Comparison of ENCODE assay signal across 18 cellular contexts in genomic region chr4:92189146-92189545, GRCh38.
A peak's percentile ranks its signal among the peaks of the same experiment; 100 is the strongest.
DNase-seq lines count a peak whose midpoint lies in the region; TF ChIP-seq lines count a peak whose summit lies in the region.
"Had no signal": no experiment of that assay in that cellular context is flagged by ENCODE, and none has a peak within 500 bp of the region (broad histone marks: within the 10 kb centered on the region; RNA-seq: fewer than 3 reads in every experiment).

No MANE protein-coding gene starts in this region.

- H3K27me3 ChIP-seq in H7 (ENCODE audit: control insufficient read depth, insufficient read depth, low read length) = no peaks in the 10 kb centered on the region; the same call in 1 of the 2 replicates
- H3K27me3 ChIP-seq: BLaER1 had no signal

- H3K27ac ChIP-seq in RWPE1 = no peak overlapping the region
- H3K27ac ChIP-seq: 22Rv1, BLaER1, C4-2B, GM23248 had no signal

- peak; percentile 17 for DNase-seq in NCI-H2171 treated with DMSO at 0.1 percent for 48 hours (lab: John Stamatoyannopoulos, UW)
- DNase-seq in NCI-H2171 (lab: John Stamatoyannopoulos, UW) = no peak
- peak; percentile 16 for DNase-seq in dedifferentiated amniotic fluid mesenchymal stem cell (ENCODE audit: extremely low spot score)
- DNase-seq in fibroblast of peridontal ligament (ENCODE audit: extremely low read depth) = peak; percentile 77
- DNase-seq in NCI-H524 (lab: John Stamatoyannopoulos, UW) = no peak
- DNase-seq in RWPE1 (ENCODE audit: low spot score) = no peak
- DNase-seq in H7 = no peak
- DNase-seq in ureter (ENCODE audit: low spot score) = no peak
- DNase-seq: Caco-2; CD4-positive, CD25-positive, alpha-beta regulatory T cell; CD8-positive, alpha-beta T cell; DMS153; DND-41; GM23248; H9 had no signal

- no peaks in the 10 kb centered on the region for H3K36me3 ChIP-seq in H7 (replicated peaks; ENCODE audit: control insufficient read depth, insufficient read depth, low read length)
- H3K36me3 ChIP-seq: BLaER1 had no signal

- TF ChIP-seq CTCF in RWPE1 (conservative IDR thresholded peaks at IDR 0.05; ENCODE audit: low read depth) = no peak

- H3K4me3 ChIP-seq in H7 (ENCODE audit: insufficient read depth, low read depth, low read length) = no peak overlapping the region
- H3K4me3 ChIP-seq: BLaER1, GM23248 had no signal

- CTCF ChIA-PET in RWPE1 (lab: Yijun Ruan, JAX) = interaction anchor here (0.7 kb wide), 1 partner anchor 165 kb away, joined by 6 read pairs; no protein-coding TSS in a partner anchor

- POLR2A ChIA-PET in RWPE1 (lab: Yijun Ruan, JAX; ENCODE audit: low non-redundant PET) = no interaction called here

Comparison
In these comparisons a context has a peak if more than half of its experiments do, and no peak if none do; other contexts are left out.
1. DNase-seq: peak in NCI-H2171 treated with DMSO at 0.1 percent for 48 hours (single experiment), dedifferentiated amniotic fluid mesenchymal stem cell (single experiment) and fibroblast of peridontal ligament (single experiment); none in NCI-H2171 (single experiment), NCI-H524 (0 of 2), RWPE1 (single experiment), H7 (single experiment) and ureter (single experiment).